Comparison of ENCODE assay signal across 8 cellular contexts in the genomic region with DNA sequence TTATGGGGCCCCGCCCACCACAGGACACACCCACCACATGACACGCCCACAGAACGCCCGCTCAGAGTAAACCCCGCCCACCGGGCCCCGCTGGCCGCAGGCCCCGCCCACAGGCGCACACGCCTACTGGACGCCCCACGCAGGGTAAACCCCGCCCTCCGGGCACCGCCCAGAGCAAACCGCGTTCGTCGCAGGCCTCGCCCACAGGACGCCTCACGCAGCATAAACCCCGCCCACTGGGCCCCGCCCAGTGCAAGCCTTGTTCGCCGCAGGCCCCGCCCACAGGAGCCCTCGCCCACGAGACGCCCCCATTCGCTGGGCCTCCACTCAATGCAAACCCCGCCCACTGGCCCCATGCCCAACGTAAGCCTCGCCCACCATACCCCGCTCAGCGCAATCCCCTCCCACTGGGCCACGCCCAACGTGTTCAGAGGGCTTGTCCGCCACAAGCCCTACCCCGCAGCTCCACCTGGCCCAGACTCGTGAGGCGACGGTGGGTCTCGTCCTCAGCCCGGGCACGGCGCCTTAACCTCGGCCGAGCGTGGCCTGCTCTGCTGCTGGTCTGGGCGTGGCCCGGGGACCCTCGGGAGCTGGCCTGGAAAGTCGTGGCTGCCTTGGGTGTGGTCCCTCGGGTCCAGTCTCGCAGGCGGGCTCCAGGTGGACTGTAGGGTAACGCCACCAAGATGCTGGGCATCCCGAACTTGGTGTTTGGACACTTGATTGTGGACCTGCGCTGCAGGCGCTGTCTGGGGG. TPM values are rescaled to one million over a fixed set of nuclear protein-coding genes. Genes with fewer than 3 reads are reported as not detected.
DNase-seq lines count a peak whose midpoint lies in the region; ATAC-seq and TF ChIP-seq lines count a peak whose summit lies in the region.

No MANE protein-coding gene starts in this region.

- ATAC-seq in GM21360 (IDR thresholded peaks at IDR 0.05; ENCODE audit: unreplicated experiment), result peak; percentile 77
- ATAC-seq in activated CD8-positive, alpha-beta memory T cell treated with anti-CD3 and anti-CD28 coated beads, Interleukin-2, amount 10 ng/mL, durations not matched to agents 7 days and 5 days, result peak; percentile 90

- H3K4me1 Mint-ChIP-seq in activated CD8-positive, alpha-beta memory T cell treated with anti-CD3 and anti-CD28 coated beads, Interleukin-2, amount 10 ng/mL, durations not matched to agents 7 days and 5 days, result peaks cover 6% of the 10 kb centered on the region
- H3K4me1 Mint-ChIP-seq in endothelial cell (ENCODE audit: unreplicated experiment), result no peaks in the 10 kb centered on the region

- TF ChIP-seq CTCF in endothelial cell (IDR thresholded peaks at IDR 0.05; ENCODE audit: unreplicated experiment), result no peak

- no peak overlapping the region for H3K27ac ChIP-seq in mesodermal cell (ENCODE audit: low read depth, low read length, severe bottlenecking)

- H3K4me3 Mint-ChIP-seq in activated CD8-positive, alpha-beta memory T cell treated with anti-CD3 and anti-CD28 coated beads, Interleukin-2, amount 10 ng/mL, durations not matched to agents 7 days and 5 days, result peak overlapping the region; percentile 63
- H3K4me3 Mint-ChIP-seq in endothelial cell (ENCODE audit: unreplicated experiment), result peak overlapping the region; percentile 62

- no peaks in the 10 kb centered on the region for H3K9me3 Mint-ChIP-seq in activated CD8-positive, alpha-beta memory T cell treated with anti-CD3 and anti-CD28 coated beads, Interleukin-2, amount 10 ng/mL, durations not matched to agents 7 days and 5 days (ENCODE audit: low read depth)
- no peaks in the 10 kb centered on the region for H3K9me3 Mint-ChIP-seq in endothelial cell (ENCODE audit: unreplicated experiment)

- DNase-seq in COR-L47 (lab: John Stamatoyannopoulos, UW) (peak; percentile 88), HS-5 (ENCODE audit: low read depth) (peak; percentile 67), NOMO-1 treated with dmso at 0.1 percent for 144 hours (lab: John Stamatoyannopoulos, UW; ENCODE audit: unreplicated experiment) (peak; percentile 90), endothelial cell (ENCODE audit: low spot score) (peak; percentile 100)
- DNase-seq in activated CD8-positive, alpha-beta memory T cell treated with anti-CD3 and anti-CD28 coated beads, Interleukin-2, amount 10 ng/mL, durations not matched to agents 7 days and 5 days, result peak; percentile 100
- DNase-seq in stimulated activated CD8-positive, alpha-beta memory T cell treated with anti-CD3 and anti-CD28 coated beads, Interleukin-15, amount 100 ng/mL, for 24 hours (ENCODE audit: low read depth), result peak; percentile 95

- H3K36me3 ChIP-seq in mesodermal cell (ENCODE audit: control insufficient read depth, insufficient read depth, low read length), result no peaks in the 10 kb centered on the region

- no peaks in the 10 kb centered on the region for H3K4me1 ChIP-seq in mesodermal cell (ENCODE audit: control insufficient read depth, insufficient read depth, low read length, poor library complexity, severe bottlenecking)

- 11 to 14% methylated on average over 55 to 56 of the region's 62 CpGs for WGBS in mesodermal cell (ENCODE audit: insufficient coverage in 2 of 2), 2 experiments

- peak overlapping the region; percentile 50 for H3K4me3 ChIP-seq in mesodermal cell (ENCODE audit: extremely low read depth, insufficient read depth, low read length, poor library complexity, severe bottlenecking)

- no peaks in the 10 kb centered on the region for H3K36me3 Mint-ChIP-seq in activated CD8-positive, alpha-beta memory T cell treated with anti-CD3 and anti-CD28 coated beads, Interleukin-2, amount 10 ng/mL, durations not matched to agents 7 days and 5 days
- H3K36me3 Mint-ChIP-seq in endothelial cell (ENCODE audit: low read depth, unreplicated experiment), result no peaks in the 10 kb centered on the region

- H3K27ac Mint-ChIP-seq in activated CD8-positive, alpha-beta memory T cell treated with anti-CD3 and anti-CD28 coated beads, Interleukin-2, amount 10 ng/mL, durations not matched to agents 7 days and 5 days, result peak overlapping the region; percentile 24
- no peak overlapping the region for H3K27ac Mint-ChIP-seq in endothelial cell (ENCODE audit: unreplicated experiment)

- H3K27me3 Mint-ChIP-seq in activated CD8-positive, alpha-beta memory T cell treated with anti-CD3 and anti-CD28 coated beads, Interleukin-2, amount 10 ng/mL, durations not matched to agents 7 days and 5 days, result peaks cover 9% of the 10 kb centered on the region
- H3K27me3 Mint-ChIP-seq in endothelial cell (ENCODE audit: unreplicated experiment), result no peaks in the 10 kb centered on the region

- no peaks in the 10 kb centered on the region for H3K9me3 ChIP-seq in mesodermal cell (ENCODE audit: control insufficient read depth, low read length)

- CTCF ChIA-PET in activated CD8-positive, alpha-beta memory T cell treated with anti-CD3 and anti-CD28 coated beads, Interleukin-2, amount 10 ng/mL, durations not matched to agents 7 days and 5 days (lab: Charles Lee), result interaction anchor here (2.9 kb wide), 1 partner anchor 11 kb away, joined by 12 read pairs; no protein-coding TSS in a partner anchor

RNA-seq across cellular contexts. Expression of a gene that starts 0.4 kb away (rescaled TPM):
- not detected for total RNA-seq in activated CD8-positive, alpha-beta memory T cell treated with anti-CD3 and anti-CD28 coated beads, Interleukin-2, amount 10 ng/mL, durations not matched to agents 7 days and 5 days
- total RNA-seq in endothelial cell (ENCODE audit: unreplicated experiment), result 0.92 TPM
- polyA plus RNA-seq in mesodermal cell (2013, experiment 1 of 2), result 3.3 TPM
- 2.5 TPM for polyA plus RNA-seq in mesodermal cell (2013, experiment 2 of 2)

RNA-seq across cellular contexts. Expression of a gene that starts 4.4 kb away (rescaled TPM):
- under 1 TPM in 1 of 2 experiments, not detected in 1; 0.45 TPM for total RNA-seq in activated CD8-positive, alpha-beta memory T cell treated with anti-CD3 and anti-CD28 coated beads, Interleukin-2, amount 10 ng/mL, durations not matched to agents 7 days and 5 days
- total RNA-seq in endothelial cell (ENCODE audit: unreplicated experiment), result 0.64 TPM
- polyA plus RNA-seq in mesodermal cell (2013, experiment 1 of 2), result 0.29 TPM
- polyA plus RNA-seq in mesodermal cell (2013, experiment 2 of 2), result 0.25 TPM

RNA-seq across cellular contexts. Expression of a gene that starts 28.6 kb away (rescaled TPM):
- 100 to 1,000 TPM; 426 to 473 TPM for total RNA-seq in activated CD8-positive, alpha-beta memory T cell treated with anti-CD3 and anti-CD28 coated beads, Interleukin-2, amount 10 ng/mL, durations not matched to agents 7 days and 5 days
- total RNA-seq in endothelial cell (ENCODE audit: unreplicated experiment), result 427 TPM
- 351 TPM for polyA plus RNA-seq in mesodermal cell (2013, experiment 1 of 2)
- 314 TPM for polyA plus RNA-seq in mesodermal cell (2013, experiment 2 of 2)
